15 cellular contexts compared by ENCODE assay signal in the genomic region with DNA sequence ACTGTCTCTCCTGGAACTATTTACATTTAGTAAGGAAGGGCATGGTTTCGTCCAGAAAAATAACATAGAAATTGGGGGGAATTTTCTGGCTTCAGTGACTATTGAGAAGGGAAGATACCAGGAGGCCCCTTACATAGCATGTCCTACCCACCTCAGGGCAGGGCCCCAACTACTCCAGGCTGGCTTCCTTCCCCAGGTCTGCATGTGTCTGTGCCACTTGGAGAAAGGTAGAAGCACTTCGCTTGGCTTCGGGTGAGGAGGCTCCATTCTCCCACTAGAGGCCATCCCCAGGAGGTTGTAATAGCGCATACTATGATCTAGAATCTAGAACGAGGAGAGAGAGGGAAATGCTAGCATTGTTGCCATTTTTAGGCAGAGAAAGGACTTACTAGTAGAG. TPM values are rescaled to one million over a fixed set of nuclear protein-coding genes. Genes with fewer than 3 reads are reported as not detected.
DNase-seq lines count a peak whose midpoint lies in the region; ATAC-seq, FAIRE-seq and TF ChIP-seq lines count a peak whose summit lies in the region.
"Had no signal": no experiment of that assay in that cellular context is flagged by ENCODE, and none has a peak within 500 bp of the region (broad histone marks: within the 10 kb centered on the region; RNA-seq: fewer than 3 reads in every experiment).

No MANE protein-coding gene starts in this region.

- H3K23me2 ChIP-seq in H1 (ENCODE audit: low read depth, low read length) = no peaks in the 10 kb centered on the region

- WGBS in A549 (ENCODE audit: missing lambda C conversion rate) = 69% methylated on average over 5 of the region's 5 CpGs
- 96% methylated on average over 5 of the region's 5 CpGs; no CpG with 5 or more reads in 1 of the 2 experiments for WGBS in H1 (ENCODE audit: extremely low coverage in 1 of 2, insufficient coverage in 1 of 2, insufficient read length in 1 of 2, insufficient replicate concordance in 2 of 2, low coverage in 1 of 2, low lambda C conversion rate in 2 of 2, missing lambda C conversion rate in 1 of 2), 2 experiments

- H2BK120ac ChIP-seq in H1 (replicated peaks; ENCODE audit: low read depth, low read length) = no peak overlapping the region

- H3K14ac ChIP-seq in H1 (ENCODE audit: insufficient read length) = no peak overlapping the region

- no TSS peak for BruUV-seq in Panc1 (replicated peaks; lab: Mats Ljungman, UMichigan)

- no peak overlapping the region for H4K5ac ChIP-seq in H1 (ENCODE audit: insufficient read length, low read depth, low read length)

- in situ Hi-C loops in Panc1 (cut with HindIII; ENCODE audit: low pct_unique_long_range_greater_than_20kb, low sequenced_read_pairs) = no loop called here

- no peaks in the 10 kb centered on the region for H4K20me1 ChIP-seq in H1 (replicated peaks in 1 of 2; ENCODE audit: control insufficient read depth in 1 of 2, insufficient read depth in 2 of 2, low read length in 2 of 2)
- H4K20me1 ChIP-seq: BLaER1 treated with 17β-estradiol and CSF1 and Interleukin-3, amounts not matched to agents 10 nM and 100 nM had no signal

- intact Hi-C loops in Panc1 (cut with micrococcal nuclease; ENCODE audit: unreplicated experiment) = loop anchor here (10.0 kb wide), 1 partner anchor 213 kb away; no protein-coding TSS in a partner anchor

- H4K8ac ChIP-seq in H1 (ENCODE audit: extremely low read depth, insufficient read depth, low read length) = no peak overlapping the region

- H3K4me1 ChIP-seq in A549 (peaks cover 4% of the 10 kb centered on the region; the same call in 2 of the 3 replicates), Panc1 (ENCODE audit: control insufficient read depth, insufficient read depth, low read length) (no peaks in the 10 kb centered on the region), H1 (replicated peaks in 1 of 4; ENCODE audit: control insufficient read depth in 3 of 4, insufficient read depth in 4 of 4, low read length in 3 of 4) (peaks cover 2 to 6% (median 3%) of the 10 kb centered on the region in 4 experiments; a peak in 3 of 7 replicates)
- H3K4me1 ChIP-seq: BLaER1 treated with 17β-estradiol and CSF1 and Interleukin-3, amounts not matched to agents 10 nM and 100 nM had no signal

- H3K4ac ChIP-seq in H1 (replicated peaks; ENCODE audit: insufficient read length, low read depth, low read length) = no peak overlapping the region

- H2BK5ac ChIP-seq in H1 (ENCODE audit: low read depth, low read length) = no peak overlapping the region

- FAIRE-seq in A549 (lab: Jason Lieb, UNC) (peak; percentile 94), H1 (lab: Jason Lieb, UNC) (no peak)

- no peak overlapping the region for H2BK20ac ChIP-seq in H1 (ENCODE audit: low read length)

- peak; percentile 12 for DNase-seq in NCI-H82 (lab: John Stamatoyannopoulos, UW)
- no peak for DNase-seq in NCI-H82 treated with DMSO at 0.1 percent for 48 hours (lab: John Stamatoyannopoulos, UW; ENCODE audit: unreplicated experiment)
- DNase-seq in A549 (ENCODE audit: low read depth in 1 of 2, low spot score in 1 of 2) = no peak
- no peak for DNase-seq in Panc1 (ENCODE audit: low read depth, low spot score)
- no peak for DNase-seq in H1 (ENCODE audit: low read depth in 1 of 2, low spot score in 2 of 2)
- DNase-seq in effector CD4-positive, alpha-beta T cell = no peak
- no peak for DNase-seq in AG08396 (ENCODE audit: low spot score)
- DNase-seq: DMS 273 treated with DMSO at 0.1 percent for 48 hours had no signal

- no peak overlapping the region for H2AFZ ChIP-seq in H1 (ENCODE audit: low read length)
- H2AFZ ChIP-seq: GM23338 had no signal

- H3K36me3 ChIP-seq in Panc1 (ENCODE audit: control insufficient read depth, insufficient read depth, low read length) (no peaks in the 10 kb centered on the region), H1 (ENCODE audit: control insufficient read depth in 2 of 4, insufficient read depth in 4 of 4, low read length in 3 of 4) (no peaks in the 10 kb centered on the region; a peak in 1 of 8 replicates)
- H3K36me3 ChIP-seq: BLaER1 treated with 17β-estradiol and CSF1 and Interleukin-3, amounts not matched to agents 10 nM and 100 nM had no signal

- peak overlapping the region; percentile 25 for H4K91ac ChIP-seq in H1 (replicated peaks; ENCODE audit: insufficient read length, low read length)

- H3K4me2 ChIP-seq in A549 (no peak overlapping the region), H1 (ENCODE audit: insufficient read depth in 1 of 2, low read depth in 2 of 2, low read length in 2 of 2) (no peak overlapping the region)
- H3K4me2 ChIP-seq: BLaER1 treated with 17β-estradiol and CSF1 and Interleukin-3, amounts not matched to agents 10 nM and 100 nM; GM23338 had no signal

- H3K79me2 ChIP-seq in H1 (ENCODE audit: control insufficient read depth in 1 of 2, insufficient read depth in 2 of 2, low read length in 2 of 2) = no peaks in the 10 kb centered on the region

- H3K56ac ChIP-seq in H1 (replicated peaks; ENCODE audit: insufficient read length, low read depth, low read length) = no peak overlapping the region

- no peaks in the 10 kb centered on the region for H3K79me1 ChIP-seq in H1 (ENCODE audit: low read depth, low read length)

- peak; percentile 21 to 52; a peak in 3 of 6 replicates for ATAC-seq in A549
- peak; percentile 30; the same call in 1 of the 2 replicates for ATAC-seq in Panc1

- TF ChIP-seq RAD21 in A549 (conservative IDR thresholded peaks at IDR 0.05 in 1 of 2, IDR thresholded peaks at IDR 0.05 in 1 of 2) = no peak
- TF ChIP-seq RAD21 in H1 (IDR thresholded peaks at IDR 0.05 in 1 of 2, conservative IDR thresholded peaks at IDR 0.05 in 1 of 2; ENCODE audit: low read depth in 2 of 2, low read length in 2 of 2) = no peak

- H3K27me3 ChIP-seq in Panc1 (ENCODE audit: control insufficient read depth, insufficient read depth, low read length) = peaks cover 4% of the 10 kb centered on the region
- H3K27me3 ChIP-seq in H1 (replicated peaks in 1 of 4; ENCODE audit: control insufficient read depth in 3 of 4, extremely low read depth in 1 of 4, insufficient read depth in 3 of 4, low read length in 3 of 4) = no peaks in the 10 kb centered on the region
- H3K27me3 ChIP-seq: BLaER1 treated with 17β-estradiol and CSF1 and Interleukin-3, amounts not matched to agents 10 nM and 100 nM had no signal

- H2BK15ac ChIP-seq in H1 (ENCODE audit: low read length) = no peak overlapping the region

- POLR2A ChIA-PET in A549 (lab: Yijun Ruan, JAX) (no interaction called here), Panc1 (lab: Charles Lee) (no interaction called here), H1 (lab: Charles Lee; ENCODE audit: partially characterized antibody) (interaction anchor here (0.9 to 1.0 kb wide), 5 partner anchors 10 to 93 kb away, joined by 3 to 5 read pairs (median 4); a partner anchor contains a TSS)

- H3K18ac ChIP-seq in H1 (ENCODE audit: extremely low read depth, low read length) = no peak overlapping the region

- H3K23ac ChIP-seq in H1 (ENCODE audit: insufficient read length) = no peak overlapping the region

- H3K27ac ChIP-seq in A549 (no peak overlapping the region), Panc1 (ENCODE audit: low read length) (no peak overlapping the region), H1 (ENCODE audit: low read depth, low read length) (no peak overlapping the region)
- H3K27ac ChIP-seq: 22Rv1; BLaER1 treated with 17β-estradiol and CSF1 and Interleukin-3, amounts not matched to agents 10 nM and 100 nM; HL-60 had no signal

- no peak overlapping the region for H3K4me3 ChIP-seq in A549
- no peak overlapping the region for H3K4me3 ChIP-seq in Panc1 (ENCODE audit: low read depth in 2 of 2, low read length in 2 of 2)
- no peak overlapping the region for H3K4me3 ChIP-seq in H1 (ENCODE audit: extremely low read depth in 1 of 4, insufficient read depth in 2 of 4, low read depth in 3 of 4, low read length in 4 of 4)
- H3K4me3 ChIP-seq: BLaER1 treated with 17β-estradiol and CSF1 and Interleukin-3, amounts not matched to agents 10 nM and 100 nM; GM23338 had no signal

- H2BK12ac ChIP-seq in H1 (ENCODE audit: low read depth, low read length) = no peak overlapping the region

- TF ChIP-seq EP300 in A549 (IDR thresholded peaks at IDR 0.05) = no peak
- no peak for TF ChIP-seq EP300 in H1 (IDR thresholded peaks at IDR 0.05; ENCODE audit: borderline replicate concordance in 1 of 2, low read depth in 2 of 2, low read length in 2 of 2)

- H3K9ac ChIP-seq in H1 (replicated peaks in 1 of 4; ENCODE audit: extremely low read depth in 1 of 4, low read depth in 3 of 4, low read length in 3 of 4) = no peak overlapping the region
- H3K9ac ChIP-seq: BLaER1 treated with 17β-estradiol and CSF1 and Interleukin-3, amounts not matched to agents 10 nM and 100 nM had no signal

- no peak overlapping the region for H2AK5ac ChIP-seq in H1 (ENCODE audit: low read depth, low read length)

- TF ChIP-seq CTCF in A549 (IDR thresholded peaks at IDR 0.05) = no peak
- TF ChIP-seq CTCF in Panc1 (IDR thresholded peaks at IDR 0.05) = no peak
- TF ChIP-seq CTCF in H1 (IDR thresholded peaks at IDR 0.05; ENCODE audit: control extremely low read depth in 1 of 3, insufficient read depth in 1 of 3, low read depth in 1 of 3, low read length in 3 of 3) = no peak

- H3K9me3 ChIP-seq in A549 (no peaks in the 10 kb centered on the region), Panc1 (ENCODE audit: control insufficient read depth, insufficient read depth, low read depth, low read length) (no peaks in the 10 kb centered on the region), H1 (ENCODE audit: insufficient read depth in 2 of 2, low read depth in 1 of 2, low read length in 1 of 2) (no peaks in the 10 kb centered on the region)
- H3K9me3 ChIP-seq: BLaER1 treated with 17β-estradiol and CSF1 and Interleukin-3, amounts not matched to agents 10 nM and 100 nM had no signal

- CTCF ChIA-PET in A549 (lab: Yijun Ruan, JAX) (interaction anchor here (0.7 to 2.5 kb wide), 46 partner anchors 9 to 392 kb away, joined by 3 to 41 read pairs (median 5); a partner anchor contains a TSS), Panc1 (lab: Charles Lee) (interaction anchor here (1.1 kb wide), 1 partner anchor 216 kb away, joined by 4 read pairs; no protein-coding TSS in a partner anchor), H1 (lab: Charles Lee; ENCODE audit: partially characterized antibody) (interaction anchor here (0.5 to 2.5 kb wide), 39 partner anchors 8 to 293 kb away, joined by 3 to 20 read pairs (median 4); a partner anchor contains a TSS)

- TF ChIP-seq POLR2A in A549 (IDR thresholded peaks at IDR 0.05; ENCODE audit: low read length) (no peak), H1 (IDR thresholded peaks at IDR 0.05; ENCODE audit: control extremely low read depth in 1 of 2, low read depth in 2 of 2, low read length in 2 of 2) (no peak)

RNA-seq across cellular contexts. Expression of a gene that starts 14.7 kb away (rescaled TPM):
- polyA plus RNA-seq in A549 (2011; rRNA removed) (0.32 and 0.71 TPM in 2 replicates), A549 (2017; fragmentation: RNase III; extraction: RNeasy Plus Mini Kit Qiagen cat#74134 plus additional on column Dnase treatment) (0.21 to 0.29 TPM (median 0.28 TPM) in 3 replicates), H1 (2011; rRNA removed) (1.5 and 1.6 TPM in 2 replicates)
- 0.17 and 0.25 TPM in 2 replicates for polyA plus RNA-seq in A549 (2012; cell fraction: cytosol; rRNA removed)
- 0.51 and 0.83 TPM in 2 replicates for polyA plus RNA-seq in A549 (2012; cell fraction: nucleus; rRNA removed)
- 1.0 and 1.9 TPM in 2 replicates for polyA minus RNA-seq in A549 (2011; rRNA and poly(A)+ RNA removed)
- 0.23 TPM for total RNA-seq in Panc1 (2021; ENCODE audit: unreplicated experiment)
- polyA plus RNA-seq in Panc1 (2012; ENCODE audit: insufficient read length) = 0.08 TPM
- 2.4 and 3.6 TPM in 2 replicates for total RNA-seq in H1 (2021; fragmentation: NEBNext Ultra II Directional; extraction: Animal tissue kit (Norgen Biotek cat#: 25700))
- polyA plus RNA-seq in H1 (2011; cell fraction: cytosol; rRNA removed) = 1.7 TPM
- 5.7 TPM for polyA plus RNA-seq in H1 (2011; cell fraction: nucleus; rRNA removed)
- 1.6 to 3.1 TPM (median 2.3 TPM) in 4 replicates for polyA plus RNA-seq in H1 (2012, experiment 1 of 2)
- 0.24 TPM for polyA plus RNA-seq in H1 (2012, experiment 2 of 2)
- 1.6 TPM for polyA plus RNA-seq in H1 (2013, experiment 1 of 2)
- polyA plus RNA-seq in H1 (2013, experiment 2 of 2) = 1.5 TPM
- 7.8 and 10.1 TPM in 2 replicates for polyA minus RNA-seq in H1 (2011; rRNA and poly(A)+ RNA removed)
- polyA minus RNA-seq in H1 (2011; cell fraction: cytosol; rRNA and poly(A)+ RNA removed) = 2.9 TPM
- polyA minus RNA-seq in H1 (2011; cell fraction: nucleus; rRNA and poly(A)+ RNA removed) = 17.5 TPM
- total RNA-seq: G401, HT1080, IMR-90 had no signal
